ENCODE assay signal across 1 cellular context in the genomic region with DNA sequence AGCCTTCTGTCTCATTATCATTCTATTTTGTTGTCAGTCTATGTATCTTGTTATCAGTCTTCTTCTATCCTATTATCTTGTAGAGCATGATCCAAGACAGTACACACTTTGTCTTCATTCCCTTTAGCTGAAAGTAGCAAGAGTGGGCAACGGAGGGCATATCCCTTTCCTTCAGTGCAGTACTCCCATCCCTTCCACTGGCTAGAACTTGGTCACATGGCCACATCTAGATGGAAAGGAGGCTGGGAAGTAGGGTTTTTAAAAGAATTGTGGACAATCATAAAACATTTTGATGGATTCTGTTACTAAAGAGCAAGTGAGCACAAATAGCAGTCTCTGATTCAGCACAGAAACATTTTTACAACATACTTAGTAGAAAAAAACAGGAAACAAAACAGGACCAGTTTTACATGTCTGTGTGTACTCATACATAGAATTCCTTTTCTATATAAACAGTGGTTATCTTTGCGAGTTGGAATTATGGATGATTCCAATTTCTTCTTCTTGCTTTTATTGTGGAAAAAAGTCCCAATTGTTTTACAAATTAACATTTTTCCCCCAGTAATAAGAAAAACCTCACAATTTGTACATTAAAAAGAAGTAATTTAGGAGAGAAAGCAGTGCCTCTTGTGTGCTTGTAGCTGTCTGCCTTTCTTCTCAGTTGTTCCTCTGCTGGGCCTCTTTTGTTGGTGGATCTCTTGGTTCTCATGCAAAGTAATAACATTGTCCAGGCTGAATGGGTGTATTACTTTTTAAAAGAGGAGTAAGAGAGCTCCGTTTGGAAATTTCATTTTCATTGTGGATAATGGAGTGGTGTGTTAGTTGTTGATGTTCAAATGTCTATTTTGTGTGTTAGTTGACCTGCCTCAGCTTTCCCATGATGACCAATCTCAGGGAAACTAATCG.
TF ChIP-seq lines count a peak whose summit lies in the region.

No MANE protein-coding gene starts in this region.

TF ChIP-seq in GM23338, 12 proteins besides CTCF, POLR2A, EP300 and RAD21 (continued from another document):
- TF ChIP-seq, protein P1, sequence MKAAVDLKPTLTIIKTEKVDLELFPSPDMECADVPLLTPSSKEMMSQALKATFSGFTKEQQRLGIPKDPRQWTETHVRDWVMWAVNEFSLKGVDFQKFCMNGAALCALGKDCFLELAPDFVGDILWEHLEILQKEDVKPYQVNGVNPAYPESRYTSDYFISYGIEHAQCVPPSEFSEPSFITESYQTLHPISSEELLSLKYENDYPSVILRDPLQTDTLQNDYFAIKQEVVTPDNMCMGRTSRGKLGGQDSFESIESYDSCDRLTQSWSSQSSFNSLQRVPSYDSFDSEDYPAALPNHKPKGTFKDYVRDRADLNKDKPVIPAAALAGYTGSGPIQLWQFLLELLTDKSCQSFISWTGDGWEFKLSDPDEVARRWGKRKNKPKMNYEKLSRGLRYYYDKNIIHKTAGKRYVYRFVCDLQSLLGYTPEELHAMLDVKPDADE (IDR thresholded peaks at IDR 0.05) = no peak
- no peak for TF ChIP-seq ZNF331 (CRISPR knock-in tag; IDR thresholded peaks at IDR 0.05; ENCODE audit: low read depth)
- TF ChIP-seq, protein P2, sequence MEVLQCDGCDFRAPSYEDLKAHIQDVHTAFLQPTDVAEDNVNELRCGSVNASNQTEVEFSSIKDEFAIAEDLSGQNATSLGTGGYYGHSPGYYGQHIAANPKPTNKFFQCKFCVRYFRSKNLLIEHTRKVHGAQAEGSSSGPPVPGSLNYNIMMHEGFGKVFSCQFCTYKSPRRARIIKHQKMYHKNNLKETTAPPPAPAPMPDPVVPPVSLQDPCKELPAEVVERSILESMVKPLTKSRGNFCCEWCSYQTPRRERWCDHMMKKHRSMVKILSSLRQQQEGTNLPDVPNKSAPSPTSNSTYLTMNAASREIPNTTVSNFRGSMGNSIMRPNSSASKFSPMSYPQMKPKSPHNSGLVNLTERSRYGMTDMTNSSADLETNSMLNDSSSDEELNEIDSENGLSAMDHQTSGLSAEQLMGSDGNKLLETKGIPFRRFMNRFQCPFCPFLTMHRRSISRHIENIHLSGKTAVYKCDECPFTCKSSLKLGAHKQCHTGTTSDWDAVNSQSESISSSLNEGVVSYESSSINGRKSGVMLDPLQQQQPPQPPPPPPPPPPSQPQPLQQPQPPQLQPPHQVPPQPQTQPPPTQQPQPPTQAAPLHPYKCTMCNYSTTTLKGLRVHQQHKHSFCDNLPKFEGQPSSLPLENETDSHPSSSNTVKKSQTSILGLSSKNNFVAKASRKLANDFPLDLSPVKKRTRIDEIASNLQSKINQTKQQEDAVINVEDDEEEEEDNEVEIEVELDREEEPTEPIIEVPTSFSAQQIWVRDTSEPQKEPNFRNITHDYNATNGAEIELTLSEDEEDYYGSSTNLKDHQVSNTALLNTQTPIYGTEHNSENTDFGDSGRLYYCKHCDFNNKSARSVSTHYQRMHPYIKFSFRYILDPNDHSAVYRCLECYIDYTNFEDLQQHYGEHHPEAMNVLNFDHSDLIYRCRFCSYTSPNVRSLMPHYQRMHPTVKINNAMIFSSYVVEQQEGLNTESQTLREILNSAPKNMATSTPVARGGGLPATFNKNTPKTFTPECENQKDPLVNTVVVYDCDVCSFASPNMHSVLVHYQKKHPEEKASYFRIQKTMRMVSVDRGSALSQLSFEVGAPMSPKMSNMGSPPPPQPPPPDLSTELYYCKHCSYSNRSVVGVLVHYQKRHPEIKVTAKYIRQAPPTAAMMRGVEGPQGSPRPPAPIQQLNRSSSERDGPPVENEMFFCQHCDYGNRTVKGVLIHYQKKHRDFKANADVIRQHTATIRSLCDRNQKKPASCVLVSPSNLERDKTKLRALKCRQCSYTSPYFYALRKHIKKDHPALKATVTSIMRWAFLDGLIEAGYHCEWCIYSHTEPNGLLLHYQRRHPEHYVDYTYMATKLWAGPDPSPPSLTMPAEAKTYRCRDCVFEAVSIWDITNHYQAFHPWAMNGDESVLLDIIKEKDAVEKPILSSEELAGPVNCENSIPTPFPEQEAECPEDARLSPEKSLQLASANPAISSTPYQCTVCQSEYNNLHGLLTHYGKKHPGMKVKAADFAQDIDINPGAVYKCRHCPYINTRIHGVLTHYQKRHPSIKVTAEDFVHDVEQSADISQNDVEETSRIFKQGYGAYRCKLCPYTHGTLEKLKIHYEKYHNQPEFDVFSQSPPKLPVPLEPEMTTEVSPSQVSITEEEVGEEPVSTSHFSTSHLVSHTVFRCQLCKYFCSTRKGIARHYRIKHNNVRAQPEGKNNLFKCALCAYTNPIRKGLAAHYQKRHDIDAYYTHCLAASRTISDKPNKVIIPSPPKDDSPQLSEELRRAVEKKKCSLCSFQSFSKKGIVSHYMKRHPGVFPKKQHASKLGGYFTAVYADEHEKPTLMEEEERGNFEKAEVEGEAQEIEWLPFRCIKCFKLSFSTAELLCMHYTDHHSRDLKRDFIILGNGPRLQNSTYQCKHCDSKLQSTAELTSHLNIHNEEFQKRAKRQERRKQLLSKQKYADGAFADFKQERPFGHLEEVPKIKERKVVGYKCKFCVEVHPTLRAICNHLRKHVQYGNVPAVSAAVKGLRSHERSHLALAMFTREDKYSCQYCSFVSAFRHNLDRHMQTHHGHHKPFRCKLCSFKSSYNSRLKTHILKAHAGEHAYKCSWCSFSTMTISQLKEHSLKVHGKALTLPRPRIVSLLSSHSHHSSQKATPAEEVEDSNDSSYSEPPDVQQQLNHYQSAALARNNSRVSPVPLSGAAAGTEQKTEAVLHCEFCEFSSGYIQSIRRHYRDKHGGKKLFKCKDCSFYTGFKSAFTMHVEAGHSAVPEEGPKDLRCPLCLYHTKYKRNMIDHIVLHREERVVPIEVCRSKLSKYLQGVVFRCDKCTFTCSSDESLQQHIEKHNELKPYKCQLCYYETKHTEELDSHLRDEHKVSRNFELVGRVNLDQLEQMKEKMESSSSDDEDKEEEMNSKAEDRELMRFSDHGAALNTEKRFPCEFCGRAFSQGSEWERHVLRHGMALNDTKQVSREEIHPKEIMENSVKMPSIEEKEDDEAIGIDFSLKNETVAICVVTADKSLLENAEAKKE (CRISPR knock-in tag; IDR thresholded peaks at IDR 0.05) = peak; percentile 66
